In genomic region chr1:8473121-8473891, GRCh38 we compare ENCODE assay signal across 18 cellular contexts.
DNase-seq lines count a peak whose midpoint lies in the region; ATAC-seq and TF ChIP-seq lines count a peak whose summit lies in the region.
"Had no signal": no experiment of that assay in that cellular context is flagged by ENCODE, and none has a peak within 500 bp of the region (broad histone marks: within the 10 kb centered on the region; RNA-seq: fewer than 3 reads in every experiment).

No MANE protein-coding gene starts in this region.

- no peaks in the 10 kb centered on the region for H3K27me3 Mint-ChIP-seq in activated T-cell treated with anti-CD3 and anti-CD28 coated beads, Interleukin-2, amount 50 U/mL, for 72 hours (ENCODE audit: low read depth)
- no peaks in the 10 kb centered on the region for H3K27me3 Mint-ChIP-seq in activated naive CD8-positive, alpha-beta T cell treated with anti-CD3 and anti-CD28 coated beads for 36 hours
- H3K27me3 Mint-ChIP-seq: activated CD8-positive, alpha-beta memory T cell treated with anti-CD3 and anti-CD28 coated beads, Interleukin-2, amount 10 ng/mL, durations not matched to agents 7 days and 5 days had no signal

- CTCF ChIA-PET in HEK293 (lab: Yijun Ruan, JAX) = interaction anchor here (0.9 kb wide), 1 partner anchor 132 kb away, joined by 4 read pairs; no protein-coding TSS in a partner anchor

- H3K4me3 ChIP-seq in HEK293 (ENCODE audit: low read depth, low read length) (no peak overlapping the region), parathyroid adenoma (ENCODE audit: low read depth, low read length) (no peak overlapping the region)
- H3K4me3 ChIP-seq: PC-9, spleen had no signal

- H3K9me3 Mint-ChIP-seq in activated T-cell treated with anti-CD3 and anti-CD28 coated beads, Interleukin-2, amount 50 U/mL, for 72 hours = no peaks in the 10 kb centered on the region
- H3K9me3 Mint-ChIP-seq in activated naive CD8-positive, alpha-beta T cell treated with anti-CD3 and anti-CD28 coated beads for 36 hours = no peaks in the 10 kb centered on the region

- H3K36me3 Mint-ChIP-seq in activated T-cell treated with anti-CD3 and anti-CD28 coated beads, Interleukin-2, amount 50 U/mL, for 72 hours (ENCODE audit: insufficient read depth in 2 of 2) = peaks cover 2% of the 10 kb centered on the region in 2 donors
- H3K36me3 Mint-ChIP-seq in activated naive CD8-positive, alpha-beta T cell treated with anti-CD3 and anti-CD28 coated beads for 36 hours = peaks cover 4% of the 10 kb centered on the region

- no peak for TF ChIP-seq CTCF in HEK293 (tag by site-specific recombination; IDR thresholded peaks at IDR 0.05)
- TF ChIP-seq CTCF in parathyroid adenoma (IDR thresholded peaks at IDR 0.05) = no peak

- H3K9me3 ChIP-seq in HEK293 (ENCODE audit: control insufficient read depth, insufficient read depth, low read depth, low read length) (no peaks in the 10 kb centered on the region), parathyroid adenoma (ENCODE audit: control insufficient read depth, low read length) (no peaks in the 10 kb centered on the region)
- H3K9me3 ChIP-seq: spleen had no signal

- peak; percentile 3 to 19 for ATAC-seq in activated T-cell treated with anti-CD3 and anti-CD28 coated beads, Interleukin-2, amount 50 U/mL, for 72 hours (replicated peaks in 1 of 2)
- ATAC-seq in GM19455 (IDR thresholded peaks at IDR 0.05; ENCODE audit: unreplicated experiment) = no peak
- ATAC-seq in esophagus mucosa = no peak
- ATAC-seq: SK-N-SH treated with all-trans-retinoic acid at 6 μM for 48 hours had no signal

- H2AFZ ChIP-seq in parathyroid adenoma = no peak overlapping the region
- H2AFZ ChIP-seq: PC-9 had no signal

- H3K4me2 ChIP-seq in parathyroid adenoma (ENCODE audit: low read length) = peak overlapping the region; percentile 9
- H3K4me2 ChIP-seq: PC-9 had no signal

- POLR2A ChIA-PET in HEK293 (lab: Yijun Ruan, JAX) = no interaction called here

- no peak for DNase-seq in activated T-cell treated with anti-CD3 and anti-CD28 coated beads, Interleukin-2, amount 50 U/mL, for 72 hours
- DNase-seq in activated T-cell treated with anti-CD3 and anti-CD28 coated beads, Interleukin-2, amount 50 U/mL, for 48 hours = no peak
- DNase-seq in activated naive CD8-positive, alpha-beta T cell treated with anti-CD3 and anti-CD28 coated beads for 36 hours = no peak
- no peak for DNase-seq in GOT3 (lab: John Stamatoyannopoulos, UW)
- DNase-seq: amniotic stem cell, Calu3, GF-D8, NCI-H1694, NCI-H510A, posterior cingulate gyrus, spleen had no signal

- peaks cover 64% of the 10 kb centered on the region for H3K4me1 Mint-ChIP-seq in activated T-cell treated with anti-CD3 and anti-CD28 coated beads, Interleukin-2, amount 50 U/mL, for 72 hours (ENCODE audit: low read depth)
- H3K4me1 Mint-ChIP-seq in activated naive CD8-positive, alpha-beta T cell treated with anti-CD3 and anti-CD28 coated beads for 36 hours = peaks cover 55% of the 10 kb centered on the region

- H3K27ac ChIP-seq in HEK293 (ENCODE audit: extremely low read depth, low read depth, low read length) (no peak overlapping the region), parathyroid adenoma (no peak overlapping the region)
- H3K27ac ChIP-seq: spleen had no signal

- no peaks in the 10 kb centered on the region for H3K36me3 ChIP-seq in HEK293 (ENCODE audit: control insufficient read depth in 2 of 2, insufficient read depth in 1 of 2, low read length in 2 of 2)
- H3K36me3 ChIP-seq in parathyroid adenoma (ENCODE audit: control insufficient read depth, insufficient read depth, low read length) = no peaks in the 10 kb centered on the region
- H3K36me3 ChIP-seq: spleen had no signal

- H3K79me2 ChIP-seq in parathyroid adenoma = peaks cover 4% of the 10 kb centered on the region

- H3K4me1 ChIP-seq in HEK293 (ENCODE audit: control insufficient read depth, insufficient read depth, low read length) = peaks cover 23% of the 10 kb centered on the region
- no peaks in the 10 kb centered on the region for H3K4me1 ChIP-seq in parathyroid adenoma

- no peak overlapping the region for H3K27ac Mint-ChIP-seq in activated T-cell treated with anti-CD3 and anti-CD28 coated beads, Interleukin-2, amount 50 U/mL, for 72 hours
- H3K27ac Mint-ChIP-seq in activated naive CD8-positive, alpha-beta T cell treated with anti-CD3 and anti-CD28 coated beads for 36 hours = peak overlapping the region; percentile 42
- H3K27ac Mint-ChIP-seq: activated CD8-positive, alpha-beta memory T cell treated with anti-CD3 and anti-CD28 coated beads, Interleukin-2, amount 10 ng/mL, durations not matched to agents 7 days and 5 days had no signal

- H3K9ac ChIP-seq in parathyroid adenoma = no peak overlapping the region

- peak overlapping the region; percentile 21 to 42 for H3K4me3 Mint-ChIP-seq in activated T-cell treated with anti-CD3 and anti-CD28 coated beads, Interleukin-2, amount 50 U/mL, for 72 hours
- H3K4me3 Mint-ChIP-seq in activated naive CD8-positive, alpha-beta T cell treated with anti-CD3 and anti-CD28 coated beads for 36 hours = no peak overlapping the region
- H3K4me3 Mint-ChIP-seq: activated CD8-positive, alpha-beta memory T cell treated with anti-CD3 and anti-CD28 coated beads, Interleukin-2, amount 10 ng/mL, durations not matched to agents 7 days and 5 days had no signal

- no peaks in the 10 kb centered on the region for H3K27me3 ChIP-seq in parathyroid adenoma (ENCODE audit: control insufficient read depth, insufficient read depth, low read length)
- H3K27me3 ChIP-seq: spleen had no signal

TF ChIP-seq in HEK293, 187 proteins besides CTCF, POLR2A, EP300 and RAD21:
- TF ChIP-seq ZNF658 (tag by site-specific recombination; IDR thresholded peaks at IDR 0.05) (no peak), ZNF121 (tag by site-specific recombination; IDR thresholded peaks at IDR 0.05) (peak; percentile 29; the same call in 1 of the 2 replicates)

Comparison
In these comparisons a context has a peak if more than half of its experiments do, and no peak if none do; other contexts are left out.
1. ATAC-seq: peak in activated T-cell treated with anti-CD3 and anti-CD28 coated beads, Interleukin-2, amount 50 U/mL, for 72 hours (2 of 2); none in GM19455 (single experiment) and esophagus mucosa (single experiment).